Comparison of ENCODE assay signal across 9 cellular contexts in the genomic region with DNA sequence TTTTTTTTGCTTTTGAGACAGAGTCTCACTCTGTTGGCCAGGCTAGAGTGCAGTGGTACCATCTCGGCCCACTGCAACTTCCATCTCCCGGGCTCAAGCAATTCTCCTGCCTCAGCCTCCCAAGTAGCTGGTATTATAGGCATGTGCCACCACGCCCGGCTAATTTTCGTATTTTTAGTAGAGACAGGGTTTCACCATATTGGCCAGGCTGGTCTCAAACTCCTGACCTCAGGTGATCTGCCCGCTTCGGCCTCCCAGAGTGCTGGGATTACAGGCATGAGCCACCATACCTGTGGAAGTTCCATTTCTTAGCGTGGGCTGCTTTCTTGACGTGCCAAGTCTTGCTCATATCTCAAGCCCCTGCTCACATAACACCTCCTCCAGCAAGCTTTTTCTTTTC. TPM values are rescaled to one million over a fixed set of nuclear protein-coding genes. Genes with fewer than 3 reads are reported as not detected.
"Had no signal": no experiment of that assay in that cellular context is flagged by ENCODE, and none has a peak within 500 bp of the region (broad histone marks: within the 10 kb centered on the region; RNA-seq: fewer than 3 reads in every experiment).

No MANE protein-coding gene starts in this region.

RNA-seq across cellular contexts. Expression of gene HTR6, which starts 29.6 kb away (rescaled TPM):
- total RNA-seq: activated B cell treated with CpG ODN at 0.5 μM for 24 hours; activated CD4-positive, alpha-beta memory T cell treated with anti-CD3 and anti-CD28 coated beads, Interleukin-2, amount 10 ng/mL, durations not matched to agents 7 days and 5 days; activated CD4-positive, alpha-beta T cell treated with anti-CD3 and anti-CD28 coated beads, Interleukin-2, amount 10 ng/mL, durations not matched to agents 24 days and 14 days; activated CD8-positive, alpha-beta memory T cell treated with anti-CD3 and anti-CD28 coated beads for 36 hours; activated CD8-positive, alpha-beta memory T cell treated with anti-CD3 and anti-CD28 coated beads, Interleukin-2, amount 10 ng/mL, durations not matched to agents 7 days and 5 days; activated CD8-positive, alpha-beta T cell treated with anti-CD3 and anti-CD28 coated beads for 36 hours; activated CD8-positive, alpha-beta T cell treated with anti-CD3 and anti-CD28 coated beads, Interleukin-2, amount 10 ng/mL, durations not matched to agents 7 days and 5 days; T-helper 1 cell treated with Interleukin-12 subunit alpha and Interleukin-12 subunit beta and Interleukin-4 antibody, amounts not matched to agents 30 ng/mL and 1 ng/mL, for 36 hours; T-helper 2 cell treated with Interferon-gamma antibody and Interleukin-4, amounts not matched to agents 100 ng/mL and 5 ng/mL, for 36 hours had no signal
